ENCODE assay signal across 27 cellular contexts in genomic region chr11:93655047-93655446, GRCh38. TPM values are rescaled to one million over a fixed set of nuclear protein-coding genes. Genes with fewer than 3 reads are reported as not detected.
DNase-seq lines count a peak whose midpoint lies in the region; TF ChIP-seq lines count a peak whose summit lies in the region.
"Had no signal": no experiment of that assay in that cellular context is flagged by ENCODE, and none has a peak within 500 bp of the region (broad histone marks: within the 10 kb centered on the region; RNA-seq: fewer than 3 reads in every experiment).

No MANE protein-coding gene starts in this region.

- H3K9me2 ChIP-seq in SK-N-SH: no peaks in the 10 kb centered on the region

- no peak overlapping the region for H3K9ac ChIP-seq in SK-N-SH

- peak; percentile 67 to 83 for DNase-seq in HL-60 (ENCODE audit: low read depth in 1 of 2, low spot score in 1 of 2)
- peak; percentile 69 for DNase-seq in NB4 (ENCODE audit: low read depth)
- no peak for DNase-seq in spleen
- DNase-seq in SK-N-SH: no peak
- DNase-seq in activated T-cell treated with anti-CD3 and anti-CD28 coated beads, Interleukin-2, amount 50 U/mL, for 24 hours: no peak
- no peak for DNase-seq in activated CD4-positive, alpha-beta T cell treated with anti-CD3 and anti-CD28 coated beads, Interleukin-2, amount 50 U/mL, for 1 hour
- DNase-seq: activated CD4-positive, CD25-positive, alpha-beta regulatory T cell treated with anti-CD3 and anti-CD28 coated beads, Interleukin-2, amount 50 U/mL, for 72 hours; activated CD8-positive, alpha-beta T cell treated with anti-CD3 and anti-CD28 coated beads for 36 hours; activated gamma-delta T cell; caudate nucleus; CD4-positive, alpha-beta T cell; DMS 273 treated with DMSO at 0.1 percent for 48 hours; endodermal cell; IMR-90; NCI-H1436; NCI-H2107; SHP77 treated with DMSO at 0.1 percent for 48 hours; stimulated activated CD4-positive, alpha-beta T cell treated with anti-CD3 and anti-CD28 coated beads, Interleukin-12 subunit alpha, Interleukin-12 subunit beta, amount 100 ng/mL, for 4 hours; stimulated activated CD4-positive, alpha-beta T cell treated with anti-CD3 and anti-CD28 coated beads, Interleukin-4, amount 100 ng/mL, for 4 hours; substantia nigra; T-cell had no signal

- H3K9me3 ChIP-seq in spleen (no peaks in the 10 kb centered on the region), SK-N-SH (no peaks in the 10 kb centered on the region)
- H3K9me3 ChIP-seq: esophagus muscularis mucosa, right atrium auricular region had no signal

- H3K4me2 ChIP-seq in SK-N-SH: no peak overlapping the region
- H3K4me2 ChIP-seq: GM23338 had no signal

- no peaks in the 10 kb centered on the region for H3K9me3 Mint-ChIP-seq in activated T-cell treated with anti-CD3 and anti-CD28 coated beads, Interleukin-2, amount 50 U/mL, for 24 hours
- H3K9me3 Mint-ChIP-seq: activated CD8-positive, alpha-beta T cell treated with anti-CD3 and anti-CD28 coated beads for 36 hours; CD4-positive, alpha-beta T cell; endodermal cell; GM23338; neural crest cell; stimulated activated memory B cell treated with anti-CD40 and anti-IgM and Interleukin-4, amounts not matched to agents 10 μg/mL and 1 μg/mL and 100 μg/mL, for 72 hours; T-cell had no signal

- POLR2A ChIA-PET in SK-N-SH (lab: Yijun Ruan, JAX): no interaction called here

- TF ChIP-seq POLR2A in NB4 (IDR thresholded peaks at IDR 0.05; ENCODE audit: extremely low read depth, insufficient read length): no peak
- no peak for TF ChIP-seq POLR2A in spleen (IDR thresholded peaks at IDR 0.05)

- H3K4me1 ChIP-seq in spleen: peaks cover 0 to 22% (median 1%) of the 10 kb centered on the region in 6 donors
- H3K4me1 ChIP-seq in SK-N-SH (ENCODE audit: control insufficient read depth in 1 of 2, insufficient read depth in 2 of 2, low read depth in 1 of 2, low read length in 1 of 2): peaks cover 0 to 2% of the 10 kb centered on the region in 2 experiments; a peak in 1 of 4 replicates
- H3K4me1 ChIP-seq: right atrium auricular region had no signal

- no peak overlapping the region for H3K27ac Mint-ChIP-seq in activated T-cell treated with anti-CD3 and anti-CD28 coated beads, Interleukin-2, amount 50 U/mL, for 24 hours
- H3K27ac Mint-ChIP-seq: activated CD8-positive, alpha-beta T cell treated with anti-CD3 and anti-CD28 coated beads for 36 hours; CD4-positive, alpha-beta T cell; endodermal cell; GM23338; stimulated activated memory B cell treated with anti-CD40 and anti-IgM and Interleukin-4, amounts not matched to agents 10 μg/mL and 1 μg/mL and 100 μg/mL, for 72 hours; T-cell had no signal

- intact Hi-C loops in spleen (cut with DNase I; ENCODE audit: low total_unique reads): no loop called here

- WGBS in spleen, 5 donors: 31 to 61% (median 47%) methylated on average over 3 of the region's 3 CpGs
- WGBS in SK-N-SH (ENCODE audit: low lambda C conversion rate): 44% methylated on average over 3 of the region's 3 CpGs

- TF ChIP-seq CTCF in HL-60 (IDR thresholded peaks at IDR 0.05; ENCODE audit: insufficient read depth, low read length): no peak
- no peak for TF ChIP-seq CTCF in NB4 (IDR thresholded peaks at IDR 0.05; ENCODE audit: low read depth, low read length)
- no peak for TF ChIP-seq CTCF in VCaP (conservative IDR thresholded peaks at IDR 0.05)
- no peak for TF ChIP-seq CTCF in spleen (IDR thresholded peaks at IDR 0.05 in 8 of 11, conservative IDR thresholded peaks at IDR 0.05 in 3 of 11)
- TF ChIP-seq CTCF in SK-N-SH (IDR thresholded peaks at IDR 0.05): no peak

- peaks cover 19% of the 10 kb centered on the region for H3K4me1 Mint-ChIP-seq in activated T-cell treated with anti-CD3 and anti-CD28 coated beads, Interleukin-2, amount 50 U/mL, for 24 hours (ENCODE audit: low read depth)
- H3K4me1 Mint-ChIP-seq: endodermal cell; GM23338; neural crest cell; stimulated activated memory B cell treated with anti-CD40 and anti-IgM and Interleukin-4, amounts not matched to agents 10 μg/mL and 1 μg/mL and 100 μg/mL, for 72 hours had no signal

- no peak for TF ChIP-seq EP300 in SK-N-SH (IDR thresholded peaks at IDR 0.05; ENCODE audit: borderline replicate concordance in 1 of 2, low read depth in 1 of 2, low read length in 1 of 2)

- no peak for TF ChIP-seq RAD21 in SK-N-SH (IDR thresholded peaks at IDR 0.05; ENCODE audit: low read length)

- H2AFZ ChIP-seq in SK-N-SH (ENCODE audit: low read depth): no peak overlapping the region
- H2AFZ ChIP-seq: GM23338 had no signal

- CTCF ChIA-PET in SK-N-SH (lab: Yijun Ruan, JAX): interaction anchor here (6.6 kb wide), 1 partner anchor 420 kb away, joined by 118 read pairs; no protein-coding TSS in a partner anchor

- H3K4me3 ChIP-seq in HL-60 (replicated peaks; ENCODE audit: insufficient read depth, low read length) (no peak overlapping the region), NB4 (ENCODE audit: low read depth, low read length) (no peak overlapping the region), spleen (peak overlapping the region in 1 of 8 donors; percentile 25), SK-N-SH (ENCODE audit: low read depth in 2 of 2, low read length in 1 of 2) (no peak overlapping the region)
- H3K4me3 ChIP-seq: esophagus muscularis mucosa, GM23338, right atrium auricular region had no signal

- no peaks in the 10 kb centered on the region for H3K27me3 ChIP-seq in HL-60 (ENCODE audit: insufficient read depth, poor library complexity, severe bottlenecking)
- H3K27me3 ChIP-seq in spleen (replicated peaks in 1 of 7): peaks cover 0 to 7% (median 0%) of the 10 kb centered on the region in 7 donors
- peaks cover 7% of the 10 kb centered on the region; the same call in 1 of the 2 replicates for H3K27me3 ChIP-seq in SK-N-SH (ENCODE audit: insufficient read depth)
- H3K27me3 ChIP-seq: right atrium auricular region had no signal

- no peaks in the 10 kb centered on the region for H4K20me1 ChIP-seq in SK-N-SH (ENCODE audit: insufficient read depth)

- H3K36me3 ChIP-seq in spleen (no peaks in the 10 kb centered on the region), SK-N-SH (replicated peaks in 1 of 2; ENCODE audit: control insufficient read depth in 1 of 2, insufficient read depth in 2 of 2, low read length in 1 of 2) (no peaks in the 10 kb centered on the region)
- H3K36me3 ChIP-seq: esophagus muscularis mucosa, right atrium auricular region had no signal

- no peaks in the 10 kb centered on the region for H3K36me3 Mint-ChIP-seq in activated T-cell treated with anti-CD3 and anti-CD28 coated beads, Interleukin-2, amount 50 U/mL, for 24 hours (ENCODE audit: low read depth)
- H3K36me3 Mint-ChIP-seq: stimulated activated memory B cell treated with anti-CD40 and anti-IgM and Interleukin-4, amounts not matched to agents 10 μg/mL and 1 μg/mL and 100 μg/mL, for 72 hours; T-cell had no signal

- no peaks in the 10 kb centered on the region for H3K79me2 ChIP-seq in SK-N-SH (ENCODE audit: insufficient read depth)

- H3K4me3 Mint-ChIP-seq in activated T-cell treated with anti-CD3 and anti-CD28 coated beads, Interleukin-2, amount 50 U/mL, for 24 hours: no peak overlapping the region
- H3K4me3 Mint-ChIP-seq: activated CD8-positive, alpha-beta T cell treated with anti-CD3 and anti-CD28 coated beads for 36 hours; CD4-positive, alpha-beta T cell; endodermal cell; GM23338; neural crest cell; stimulated activated memory B cell treated with anti-CD40 and anti-IgM and Interleukin-4, amounts not matched to agents 10 μg/mL and 1 μg/mL and 100 μg/mL, for 72 hours; T-cell had no signal

- no peaks in the 10 kb centered on the region for H3F3A ChIP-seq in SK-N-SH (replicated peaks; ENCODE audit: insufficient read depth)

- H3K27me3 Mint-ChIP-seq in activated T-cell treated with anti-CD3 and anti-CD28 coated beads, Interleukin-2, amount 50 U/mL, for 24 hours: peaks cover 3% of the 10 kb centered on the region
- H3K27me3 Mint-ChIP-seq: activated CD8-positive, alpha-beta T cell treated with anti-CD3 and anti-CD28 coated beads for 36 hours had no signal

- H3K27ac ChIP-seq in HL-60 (replicated peaks): peak overlapping the region; percentile 72
- H3K27ac ChIP-seq in VCaP: peak overlapping the region; percentile 97
- H3K27ac ChIP-seq in spleen: peak overlapping the region in 6 of 8 donors; percentile 29 to 80 (median 50)
- H3K27ac ChIP-seq in SK-N-SH (ENCODE audit: low read depth in 2 of 2, low read length in 1 of 2): no peak overlapping the region
- H3K27ac ChIP-seq: esophagus muscularis mucosa, right atrium auricular region had no signal

TF ChIP-seq in SK-N-SH, 30 proteins besides CTCF, POLR2A, EP300 and RAD21 (continues in another document):
- no peak for TF ChIP-seq EZH2phosphoT487 (IDR thresholded peaks at IDR 0.05; ENCODE audit: borderline replicate concordance, low read depth)
- no peak for TF ChIP-seq MEF2A (IDR thresholded peaks at IDR 0.05; ENCODE audit: borderline replicate concordance, low read depth)
- no peak for TF ChIP-seq TEAD4 (IDR thresholded peaks at IDR 0.05; ENCODE audit: borderline replicate concordance, insufficient read depth)
- TF ChIP-seq YY1 (IDR thresholded peaks at IDR 0.05; ENCODE audit: low read depth): no peak
- no peak for TF ChIP-seq GABPA (IDR thresholded peaks at IDR 0.05; ENCODE audit: low read depth)
- TF ChIP-seq TCF12 (IDR thresholded peaks at IDR 0.05): no peak
- no peak for TF ChIP-seq MXI1 (IDR thresholded peaks at IDR 0.05; ENCODE audit: low read depth, low read length)
- no peak for TF ChIP-seq USF2 (IDR thresholded peaks at IDR 0.05; ENCODE audit: borderline replicate concordance, low read depth, low read length)
- no peak for TF ChIP-seq USF1 (IDR thresholded peaks at IDR 0.05; ENCODE audit: borderline replicate concordance, low read depth)
- no peak for TF ChIP-seq JUND (IDR thresholded peaks at IDR 0.05)
- no peak for TF ChIP-seq POLR2AphosphoS5 (IDR thresholded peaks at IDR 0.05; ENCODE audit: low read depth, low read length)
- no peak for TF ChIP-seq FOXJ3 (CRISPR knock-in tag; IDR thresholded peaks at IDR 0.05)

RNA-seq across cellular contexts. Expression of gene CEP295, which starts 6.4 kb away (rescaled TPM):
- 10 to 100 TPM; 13.4 to 31.5 (median 14.9) TPM for total RNA-seq in spleen
- 10 to 100 TPM in 1 of 3 donors, 1 to 10 TPM in 2; 7.7 to 10.1 (median 8.2) TPM for polyA plus RNA-seq in spleen
- polyA plus RNA-seq in SK-N-SH (2012; rRNA removed): 4.3 and 6.0 TPM in 2 replicates
- polyA plus RNA-seq in SK-N-SH (2012; cell fraction: cytosol; rRNA removed): 5.4 TPM in 2 replicates
- 6.6 and 13.9 TPM in 2 replicates for polyA plus RNA-seq in SK-N-SH (2012; cell fraction: nucleus; rRNA removed)

Comparison
In these comparisons a context has a peak if more than half of its experiments do, and no peak if none do; other contexts are left out.
1. DNase-seq: peak in HL-60 (2 of 2) and NB4 (single experiment); none in spleen (single experiment), SK-N-SH (single experiment), activated T-cell treated with anti-CD3 and anti-CD28 coated beads, Interleukin-2, amount 50 U/mL, for 24 hours (single experiment) and activated CD4-positive, alpha-beta T cell treated with anti-CD3 and anti-CD28 coated beads, Interleukin-2, amount 50 U/mL, for 1 hour (single experiment).
2. H3K27ac ChIP-seq: peak in HL-60 (single experiment), VCaP (single experiment) and spleen (6 of 8); none in SK-N-SH (0 of 2).